Comparison of ENCODE assay signal across 19 cellular contexts in genomic region chr13:113666951-113667701, GRCh38. TPM values are rescaled to one million over a fixed set of nuclear protein-coding genes. Genes with fewer than 3 reads are reported as not detected.
A peak's percentile ranks its signal among the peaks of the same experiment; 100 is the strongest.
DNase-seq lines count a peak whose midpoint lies in the region; ATAC-seq, FAIRE-seq and TF ChIP-seq lines count a peak whose summit lies in the region.
"Had no signal": no experiment of that assay in that cellular context is flagged by ENCODE, and none has a peak within 500 bp of the region (broad histone marks: within the 10 kb centered on the region; RNA-seq: fewer than 3 reads in every experiment).

Gene GRK1 (plus strand): TSS chr13:113667219. CDS start chr13:113667387, 168 bp downstream.

- H3K79me2 ChIP-seq in smooth muscle cell (ENCODE audit: low read depth): no peaks in the 10 kb centered on the region

- H3K4me2 ChIP-seq in smooth muscle cell: no peak within 1 kb of the TSS

- H3F3A ChIP-seq in smooth muscle cell (ENCODE audit: low read depth): no peaks in the 10 kb centered on the region

- TF ChIP-seq CTCF in Panc1 (IDR thresholded peaks at IDR 0.05): no peak
- no peak for TF ChIP-seq CTCF in kidney (IDR thresholded peaks at IDR 0.05; ENCODE audit: borderline replicate concordance, extremely low read depth, insufficient read depth)
- TF ChIP-seq CTCF in smooth muscle cell (IDR thresholded peaks at IDR 0.05; ENCODE audit: borderline replicate concordance, insufficient read depth, poor library complexity, severe bottlenecking): no peak

- no peaks in the 10 kb centered on the region for H3K4me1 ChIP-seq in Panc1 (ENCODE audit: control insufficient read depth, insufficient read depth, low read length)
- H3K4me1 ChIP-seq in kidney (ENCODE audit: control insufficient read depth in 1 of 2, insufficient read depth in 1 of 2, low read depth in 1 of 2, low read length in 2 of 2): peaks cover 0 to 2% of the 10 kb centered on the region in 2 donors
- no peaks in the 10 kb centered on the region for H3K4me1 ChIP-seq in smooth muscle cell (ENCODE audit: low read depth)

- no peaks in the 10 kb centered on the region for H3K9me3 ChIP-seq in Panc1 (ENCODE audit: control insufficient read depth, insufficient read depth, low read depth, low read length)
- H3K9me3 ChIP-seq in kidney (ENCODE audit: control insufficient read depth in 1 of 2, low read length in 2 of 2): no peaks in the 10 kb centered on the region
- no peaks in the 10 kb centered on the region for H3K9me3 ChIP-seq in smooth muscle cell (replicated peaks; ENCODE audit: low read depth)

- no peak within 1 kb of the TSS for H3K4me3 ChIP-seq in Panc1 (ENCODE audit: low read depth in 2 of 2, low read length in 2 of 2)
- no peak within 1 kb of the TSS for H3K4me3 ChIP-seq in kidney (ENCODE audit: low read length in 2 of 2)
- no peak within 1 kb of the TSS for H3K4me3 ChIP-seq in smooth muscle cell

- no TSS peak for BruUV-seq in Panc1 (replicated peaks; lab: Mats Ljungman, UMichigan)

- FAIRE-seq in kidney (lab: Jason Lieb, UNC): no peak

- H3K9ac ChIP-seq in kidney (ENCODE audit: low read length in 2 of 2) (no peak within 1 kb of the TSS), smooth muscle cell (ENCODE audit: low read depth) (no peak within 1 kb of the TSS)

- H2AFZ ChIP-seq in smooth muscle cell (ENCODE audit: low read depth): no peak within 1 kb of the TSS

- H3K36me3 ChIP-seq in Panc1 (ENCODE audit: control insufficient read depth, insufficient read depth, low read length): no peaks in the 10 kb centered on the region
- H3K36me3 ChIP-seq in kidney (ENCODE audit: control insufficient read depth in 1 of 2, insufficient read depth in 2 of 2, low read length in 2 of 2): no peaks in the 10 kb centered on the region
- H3K36me3 ChIP-seq in smooth muscle cell (ENCODE audit: low read depth): no peaks in the 10 kb centered on the region

- no peaks in the 10 kb centered on the region for H4K20me1 ChIP-seq in smooth muscle cell (ENCODE audit: low read depth)

- no peak within 1 kb of the TSS for H3K27ac ChIP-seq in Panc1 (ENCODE audit: low read length)
- H3K27ac ChIP-seq in kidney (ENCODE audit: low read depth in 2 of 2, low read length in 2 of 2): no peak within 1 kb of the TSS
- H3K27ac ChIP-seq in smooth muscle cell (ENCODE audit: low read depth): no peak within 1 kb of the TSS
- H3K27ac ChIP-seq: 22Rv1, C4-2B had no signal

- WGBS in smooth muscle cell (ENCODE audit: low lambda C conversion rate): 92% methylated on average over 31 of the region's 32 CpGs

- DNase-seq in DMS 273 (lab: John Stamatoyannopoulos, UW; ENCODE audit: unreplicated experiment) (peak; percentile 17), DMS 273 treated with DMSO at 0.1 percent for 48 hours (lab: John Stamatoyannopoulos, UW) (no peak), Panc1 (ENCODE audit: low read depth, low spot score) (no peak), kidney (peak; percentile 68), sciatic nerve (ENCODE audit: low spot score) (peak; percentile 54), smooth muscle cell (lab: John Stamatoyannopoulos, UW; ENCODE audit: unreplicated experiment) (no peak)
- DNase-seq in stimulated activated naive CD4-positive, alpha-beta T cell treated with Interleukin-2 at 50 U/mL for 16 hours (lab: John Stamatoyannopoulos, UW): no peak
- DNase-seq: activated naive CD4-positive, alpha-beta T cell treated with Interleukin-2 at 50 U/mL for 16 hours; dermis blood vessel endothelial cell; DMS79 treated with DMSO at 0.1 percent for 48 hours; NCI-H1436 treated with DMSO at 0.1 percent for 48 hours; NCI-H510A; substantia nigra had no signal

- intact Hi-C loops in Panc1 (cut with micrococcal nuclease; ENCODE audit: unreplicated experiment) (no loop called here), kidney (cut with DNase I) (no loop called here), sciatic nerve (cut with DNase I) (no loop called here)

- peak; percentile 33; the same call in 1 of the 2 replicates for ATAC-seq in Panc1
- no peak for ATAC-seq in sciatic nerve
- ATAC-seq in GM19328 (IDR thresholded peaks at IDR 0.05; ENCODE audit: unreplicated experiment): no peak
- ATAC-seq: esophagus mucosa had no signal

- POLR2A ChIA-PET in Panc1 (lab: Charles Lee): no interaction called here

- H3K27me3 ChIP-seq in Panc1 (ENCODE audit: control insufficient read depth, insufficient read depth, low read length): no peaks in the 10 kb centered on the region
- no peaks in the 10 kb centered on the region for H3K27me3 ChIP-seq in smooth muscle cell (ENCODE audit: low read depth)

- CTCF ChIA-PET in Panc1 (lab: Charles Lee): no interaction called here

- in situ Hi-C loops in Panc1 (cut with HindIII; ENCODE audit: low pct_unique_long_range_greater_than_20kb, low sequenced_read_pairs): no loop called here

RNA-seq across cellular contexts. Expression of gene GRK1, which starts in this region (rescaled TPM):
- total RNA-seq in Panc1 (2021; ENCODE audit: unreplicated experiment): 1.8 TPM
- polyA plus RNA-seq in Panc1 (2012; ENCODE audit: insufficient read length): 0.55 TPM
- total RNA-seq in kidney: not detected
- not detected for polyA plus RNA-seq in kidney (ENCODE audit: insufficient read depth, low read depth, low replicate concordance)
- 0.09 TPM for total RNA-seq in sciatic nerve
- not detected in 2 replicates for total RNA-seq in smooth muscle cell
- polyA plus RNA-seq in smooth muscle cell: not detected in 2 replicates
- total RNA-seq: dermis blood vessel endothelial cell, esophagus mucosa, mononuclear cell, OCI-LY7 had no signal

Comparison
In these comparisons a context has a peak if more than half of its experiments do, and no peak if none do; other contexts are left out.
1. Peak in DNase-seq in kidney; RNA of the gene not detected or under 1 TPM.
2. Peak in DNase-seq in sciatic nerve; RNA of the gene not detected or under 1 TPM.